ENCODE assay signal across 8 cellular contexts in genomic region chr16:54285414-54286066, GRCh38. TPM values are rescaled to one million over a fixed set of nuclear protein-coding genes. Genes with fewer than 3 reads are reported as not detected.
DNase-seq lines count a peak whose midpoint lies in the region; ATAC-seq, FAIRE-seq and TF ChIP-seq lines count a peak whose summit lies in the region.

No MANE protein-coding gene starts in this region.

- H3K27ac ChIP-seq in A549 (peak overlapping the region; percentile 71 to 92), thyroid gland (peak overlapping the region in 1 of 3 donors; percentile 81)

- no peak; the same call in 2 of the 3 replicates for TF ChIP-seq CTCF in A549 (IDR thresholded peaks at IDR 0.05)
- no peak for TF ChIP-seq CTCF in HFF-Myc (IDR thresholded peaks at IDR 0.05; ENCODE audit: low read depth, low read length, missing control alignments)
- TF ChIP-seq CTCF in thyroid gland (IDR thresholded peaks at IDR 0.05): no peak
- TF ChIP-seq CTCF in GM10266 (IDR thresholded peaks at IDR 0.05; ENCODE audit: control insufficient read depth, insufficient read depth, low read depth, missing control alignments): no peak

- H3K4me3 Mint-ChIP-seq in activated T-cell treated with anti-CD3 and anti-CD28 coated beads, Interleukin-2, amount 50 U/mL, for 72 hours: peak overlapping the region; percentile 63 to 88

- POLR2A ChIA-PET in A549 (lab: Yijun Ruan, JAX): interaction anchor here (1.3 to 3.5 kb wide), 3 partner anchors 644 to 651 kb away, joined by 5 to 14 read pairs (median 5); partner anchors contain the start of gene IRX5

- no peak for TF ChIP-seq RAD21 in A549 (conservative IDR thresholded peaks at IDR 0.05 in 1 of 2, IDR thresholded peaks at IDR 0.05 in 1 of 2)

- H3K4me1 ChIP-seq in A549: peaks cover 20% of the 10 kb centered on the region; the same call in 1 of the 3 replicates
- H3K4me1 ChIP-seq in iPS-15b (ENCODE audit: control insufficient read depth, insufficient read depth, low read length): no peaks in the 10 kb centered on the region
- H3K4me1 ChIP-seq in thyroid gland: peaks cover 35 to 48% of the 10 kb centered on the region in 2 donors

- no peak for FAIRE-seq in A549 (lab: Jason Lieb, UNC)

- intact Hi-C loops in thyroid gland (cut with DNase I): no loop called here

- no CpG with 5 or more reads among the region's 74 CpGs for WGBS in A549 (ENCODE audit: missing lambda C conversion rate)
- 0 to 4% methylated on average over 18 to 22 of the region's 74 CpGs for WGBS in thyroid gland, 2 donors

- H3K36me3 ChIP-seq in iPS-15b (ENCODE audit: control insufficient read depth, insufficient read depth, low read length) (no peaks in the 10 kb centered on the region), thyroid gland (no peaks in the 10 kb centered on the region)

- peak overlapping the region; percentile 21 for H3K27ac Mint-ChIP-seq in activated T-cell treated with anti-CD3 and anti-CD28 coated beads, Interleukin-2, amount 50 U/mL, for 72 hours

- H3K4me3 ChIP-seq in A549 (peak overlapping the region; percentile 80), HFF-Myc (replicated peaks; ENCODE audit: low read depth, low read length) (peak overlapping the region; percentile 75), iPS-15b (ENCODE audit: low read depth, low read length) (peak overlapping the region; percentile 65), thyroid gland (replicated peaks in 1 of 3) (peak overlapping the region; percentile 35 to 64 (median 50))

- no peak overlapping the region for H3K9ac ChIP-seq in iPS-15b (ENCODE audit: low read depth, low read length)

- H3K4me2 ChIP-seq in A549: peak overlapping the region; percentile 92

- peaks cover 42% of the 10 kb centered on the region for H3K4me1 Mint-ChIP-seq in activated T-cell treated with anti-CD3 and anti-CD28 coated beads, Interleukin-2, amount 50 U/mL, for 72 hours (ENCODE audit: low read depth)

- CTCF ChIA-PET in A549 (lab: Yijun Ruan, JAX): interaction anchor here (0.6 to 2.3 kb wide), 9 partner anchors 208 to 736 kb away, joined by 3 to 8 read pairs (median 3); no protein-coding TSS in a partner anchor

- peaks cover 3 to 8% of the 10 kb centered on the region in 2 donors for H3K36me3 Mint-ChIP-seq in activated T-cell treated with anti-CD3 and anti-CD28 coated beads, Interleukin-2, amount 50 U/mL, for 72 hours (ENCODE audit: insufficient read depth in 2 of 2)

- ATAC-seq in A549: peak; percentile 19 to 27
- peak; percentile 16 to 27 for ATAC-seq in activated T-cell treated with anti-CD3 and anti-CD28 coated beads, Interleukin-2, amount 50 U/mL, for 72 hours (replicated peaks in 1 of 2)
- no peak for ATAC-seq in HG03139 (IDR thresholded peaks at IDR 0.05; ENCODE audit: unreplicated experiment)

- H3K9me3 ChIP-seq in A549 (no peaks in the 10 kb centered on the region), iPS-15b (ENCODE audit: control insufficient read depth, insufficient read depth, low read length) (no peaks in the 10 kb centered on the region), thyroid gland (no peaks in the 10 kb centered on the region)

- no peak for TF ChIP-seq EP300 in A549 (IDR thresholded peaks at IDR 0.05)

- H3K27me3 ChIP-seq in iPS-15b (ENCODE audit: control insufficient read depth, insufficient read depth, low read length) (peaks cover 78% of the 10 kb centered on the region), thyroid gland (peaks cover 56% of the 10 kb centered on the region)

- no peaks in the 10 kb centered on the region for H3K9me3 Mint-ChIP-seq in activated T-cell treated with anti-CD3 and anti-CD28 coated beads, Interleukin-2, amount 50 U/mL, for 72 hours

- H3K27me3 Mint-ChIP-seq in activated T-cell treated with anti-CD3 and anti-CD28 coated beads, Interleukin-2, amount 50 U/mL, for 72 hours (ENCODE audit: low read depth): peaks cover 75% of the 10 kb centered on the region

- DNase-seq in A549 (ENCODE audit: low read depth in 1 of 2, low spot score in 1 of 2) (peak in 1 of 2 experiments; percentile 52), HFF-Myc (ENCODE audit: extremely low read depth, low read depth) (no peak), thyroid gland (peak in 1 of 2 donors; percentile 35), GM10266 (ENCODE audit: extremely low spot score) (no peak), activated gamma-delta T cell (lab: John Stamatoyannopoulos, UW) (no peak)
- DNase-seq in activated T-cell treated with anti-CD3 and anti-CD28 coated beads, Interleukin-2, amount 50 U/mL, for 72 hours: no peak

- TF ChIP-seq POLR2A in A549 (IDR thresholded peaks at IDR 0.05; ENCODE audit: low read length) (peak; percentile 11; the same call in 1 of the 2 replicates), thyroid gland (IDR thresholded peaks at IDR 0.05) (no peak)

TF ChIP-seq in A549, 52 proteins besides CTCF, POLR2A, EP300 and RAD21:
- TF ChIP-seq HDAC2 (IDR thresholded peaks at IDR 0.05) (peak; percentile 76; the same call in 1 of the 2 replicates), NPAS2 (CRISPR knock-in tag; IDR thresholded peaks at IDR 0.05; ENCODE audit: borderline replicate concordance) (no peak), MAX (IDR thresholded peaks at IDR 0.05) (0 out of 2 replicates have a peak, but pooled peaks have one; percentile 40), HEYL (CRISPR knock-in tag; IDR thresholded peaks at IDR 0.05) (no peak), ZSCAN20 (CRISPR knock-in tag; IDR thresholded peaks at IDR 0.05) (no peak)
- TF ChIP-seq, protein P1, sequence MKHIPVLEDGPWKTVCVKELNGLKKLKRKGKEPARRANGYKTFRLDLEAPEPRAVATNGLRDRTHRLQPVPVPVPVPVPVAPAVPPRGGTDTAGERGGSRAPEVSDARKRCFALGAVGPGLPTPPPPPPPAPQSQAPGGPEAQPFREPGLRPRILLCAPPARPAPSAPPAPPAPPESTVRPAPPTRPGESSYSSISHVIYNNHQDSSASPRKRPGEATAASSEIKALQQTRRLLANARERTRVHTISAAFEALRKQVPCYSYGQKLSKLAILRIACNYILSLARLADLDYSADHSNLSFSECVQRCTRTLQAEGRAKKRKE (CRISPR knock-in tag; IDR thresholded peaks at IDR 0.05; ENCODE audit: low read depth): no peak
- TF ChIP-seq, protein P2, sequence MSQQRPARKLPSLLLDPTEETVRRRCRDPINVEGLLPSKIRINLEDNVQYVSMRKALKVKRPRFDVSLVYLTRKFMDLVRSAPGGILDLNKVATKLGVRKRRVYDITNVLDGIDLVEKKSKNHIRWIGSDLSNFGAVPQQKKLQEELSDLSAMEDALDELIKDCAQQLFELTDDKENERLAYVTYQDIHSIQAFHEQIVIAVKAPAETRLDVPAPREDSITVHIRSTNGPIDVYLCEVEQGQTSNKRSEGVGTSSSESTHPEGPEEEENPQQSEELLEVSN (IDR thresholded peaks at IDR 0.05; ENCODE audit: borderline replicate concordance, low read depth): peak; percentile 47; the same call in 1 of the 2 replicates

RNA-seq across cellular contexts. Expression of gene IRX3, which starts 1.0 kb away (rescaled TPM):
- polyA plus RNA-seq in A549 (2011; rRNA removed) (0.54 and 1.7 TPM in 2 replicates), A549 (2017; fragmentation: RNase III; extraction: RNeasy Plus Mini Kit Qiagen cat#74134 plus additional on column Dnase treatment) (2.6 to 3.7 TPM (median 3.2 TPM) in 3 replicates)
- 1.9 and 2.7 TPM in 2 replicates for polyA plus RNA-seq in A549 (2012; cell fraction: cytosol; rRNA removed)
- polyA plus RNA-seq in A549 (2012; cell fraction: nucleus; rRNA removed): 2.8 and 3.4 TPM in 2 replicates
- 0.45 and 0.54 TPM in 2 replicates for polyA minus RNA-seq in A549 (2011; rRNA and poly(A)+ RNA removed)
- 1 to 10 TPM; 1.7 to 2.5 TPM for total RNA-seq in activated T-cell treated with anti-CD3 and anti-CD28 coated beads, Interleukin-2, amount 50 U/mL, for 72 hours
- 10 to 100 TPM in 1 of 4 donors, 1 to 10 TPM in 3; 4.0 to 22.6 (median 8.9) TPM for total RNA-seq in thyroid gland
